10 cellular contexts compared by ENCODE assay signal in genomic region chr19:41597600-41598041, GRCh38. TPM values are rescaled to one million over a fixed set of nuclear protein-coding genes. Genes with fewer than 3 reads are reported as not detected.
DNase-seq lines count a peak whose midpoint lies in the region; ATAC-seq and TF ChIP-seq lines count a peak whose summit lies in the region.
"Had no signal": no experiment of that assay in that cellular context is flagged by ENCODE, and none has a peak within 500 bp of the region (broad histone marks: within the 10 kb centered on the region; RNA-seq: fewer than 3 reads in every experiment).

No MANE protein-coding gene starts in this region.

- no peak overlapping the region for H3K9ac ChIP-seq in SU-DHL-6 (ENCODE audit: low read length)
- H3K9ac ChIP-seq: BLaER1 treated with 17β-estradiol and CSF1 and Interleukin-3, amounts not matched to agents 10 nM and 100 nM had no signal

- no peaks in the 10 kb centered on the region for H3K36me3 Mint-ChIP-seq in activated naive CD4-positive, alpha-beta T cell treated with anti-CD3 and anti-CD28 coated beads, Interleukin-2, amount 50 U/mL, for 72 hours

- no peak overlapping the region for H3K27ac ChIP-seq in SU-DHL-6 (ENCODE audit: low read depth, low read length)
- no peak overlapping the region for H3K27ac ChIP-seq in cardiac muscle cell
- H3K27ac ChIP-seq: BLaER1 treated with 17β-estradiol and CSF1 and Interleukin-3, amounts not matched to agents 10 nM and 100 nM had no signal

- no peak overlapping the region for H3K4me2 ChIP-seq in SU-DHL-6 (ENCODE audit: low read depth, low read length, poor library complexity, severe bottlenecking)

- H3K9me3 Mint-ChIP-seq in activated naive CD4-positive, alpha-beta T cell treated with anti-CD3 and anti-CD28 coated beads, Interleukin-2, amount 50 U/mL, for 72 hours, result no peaks in the 10 kb centered on the region

- TF ChIP-seq CTCF in SU-DHL-6 (IDR thresholded peaks at IDR 0.05; ENCODE audit: insufficient read depth, low read length, poor library complexity, severe bottlenecking) (peak; percentile 97), cardiac muscle cell (IDR thresholded peaks at IDR 0.05; ENCODE audit: low read depth, low read length) (peak; percentile 98)

- no peaks in the 10 kb centered on the region for H3K4me1 ChIP-seq in cardiac muscle cell (ENCODE audit: low read depth)

- no peaks in the 10 kb centered on the region for H3F3A ChIP-seq in SU-DHL-6 (ENCODE audit: insufficient read depth)

- DNase-seq in NCI-H2081 (lab: John Stamatoyannopoulos, UW) (peak; percentile 62 to 75), NCI-H2081 treated with DMSO at 0.1 percent for 48 hours (lab: John Stamatoyannopoulos, UW) (no peak), NAMALWA (ENCODE audit: low spot score) (peak; percentile 91), cardiac muscle cell (ENCODE audit: low read depth in 1 of 2, low spot score in 1 of 2) (peak; percentile 45 to 76), putamen (ENCODE audit: low spot score) (peak; percentile 25)
- DNase-seq in activated naive CD4-positive, alpha-beta T cell treated with anti-CD3 and anti-CD28 coated beads, Interleukin-2, amount 50 U/mL, for 72 hours (ENCODE audit: low spot score in 2 of 2), result peak; percentile 60 to 76

- H2AFZ ChIP-seq in SU-DHL-6 (ENCODE audit: low read depth, low read length, severe bottlenecking), result no peak overlapping the region

- H3K9me3 ChIP-seq in SU-DHL-6 (ENCODE audit: insufficient read depth, low read length) (no peaks in the 10 kb centered on the region), cardiac muscle cell (ENCODE audit: low read depth) (no peaks in the 10 kb centered on the region)
- H3K9me3 ChIP-seq: BLaER1 treated with 17β-estradiol and CSF1 and Interleukin-3, amounts not matched to agents 10 nM and 100 nM had no signal

- no peaks in the 10 kb centered on the region for H3K36me3 ChIP-seq in SU-DHL-6 (ENCODE audit: low read length)
- H3K36me3 ChIP-seq in cardiac muscle cell, result no peaks in the 10 kb centered on the region
- H3K36me3 ChIP-seq: BLaER1 treated with 17β-estradiol and CSF1 and Interleukin-3, amounts not matched to agents 10 nM and 100 nM had no signal

- no peaks in the 10 kb centered on the region for H3K27me3 ChIP-seq in SU-DHL-6 (ENCODE audit: low read length)
- no peaks in the 10 kb centered on the region for H3K27me3 ChIP-seq in cardiac muscle cell
- H3K27me3 ChIP-seq: BLaER1 treated with 17β-estradiol and CSF1 and Interleukin-3, amounts not matched to agents 10 nM and 100 nM had no signal

- H3K4me3 ChIP-seq in SU-DHL-6 (ENCODE audit: insufficient read depth, low read length, poor library complexity, severe bottlenecking) (no peak overlapping the region), cardiac muscle cell (no peak overlapping the region)
- H3K4me3 ChIP-seq: BLaER1 treated with 17β-estradiol and CSF1 and Interleukin-3, amounts not matched to agents 10 nM and 100 nM had no signal

- H4K20me1 ChIP-seq in SU-DHL-6 (ENCODE audit: low read depth, low read length), result no peaks in the 10 kb centered on the region
- H4K20me1 ChIP-seq: BLaER1 treated with 17β-estradiol and CSF1 and Interleukin-3, amounts not matched to agents 10 nM and 100 nM had no signal

- H3K79me2 ChIP-seq in SU-DHL-6 (ENCODE audit: insufficient read depth, low read length), result no peaks in the 10 kb centered on the region

- H3K9me2 ChIP-seq in SU-DHL-6 (replicated peaks; ENCODE audit: insufficient read depth, low read length), result no peaks in the 10 kb centered on the region

- no peak overlapping the region for H3K27ac Mint-ChIP-seq in activated naive CD4-positive, alpha-beta T cell treated with anti-CD3 and anti-CD28 coated beads, Interleukin-2, amount 50 U/mL, for 72 hours

- ATAC-seq in activated naive CD4-positive, alpha-beta T cell treated with anti-CD3 and anti-CD28 coated beads, Interleukin-2, amount 50 U/mL, for 72 hours, result peak; percentile 79 to 83
- no peak for ATAC-seq in GM21619 (IDR thresholded peaks at IDR 0.05; ENCODE audit: unreplicated experiment)

RNA-seq across cellular contexts. Expression of gene CEACAM21, which starts 21.7 kb away (rescaled TPM):
- 10 to 100 TPM; 24.7 to 40.7 TPM for total RNA-seq in activated naive CD4-positive, alpha-beta T cell treated with anti-CD3 and anti-CD28 coated beads, Interleukin-2, amount 50 U/mL, for 72 hours
- total RNA-seq in cardiac muscle cell, result 2.8 and 4.4 TPM in 2 replicates
- 2.2 and 5.0 TPM in 2 replicates for polyA plus RNA-seq in cardiac muscle cell

RNA-seq across cellular contexts. Expression of gene CEACAM4, which starts 29.3 kb away (rescaled TPM):
- not detected for total RNA-seq in activated naive CD4-positive, alpha-beta T cell treated with anti-CD3 and anti-CD28 coated beads, Interleukin-2, amount 50 U/mL, for 72 hours
- total RNA-seq in cardiac muscle cell, result not detected in 2 replicates
- polyA plus RNA-seq in cardiac muscle cell, result not detected in 2 replicates
- total RNA-seq: temporal lobe had no signal
